In the genomic region with DNA sequence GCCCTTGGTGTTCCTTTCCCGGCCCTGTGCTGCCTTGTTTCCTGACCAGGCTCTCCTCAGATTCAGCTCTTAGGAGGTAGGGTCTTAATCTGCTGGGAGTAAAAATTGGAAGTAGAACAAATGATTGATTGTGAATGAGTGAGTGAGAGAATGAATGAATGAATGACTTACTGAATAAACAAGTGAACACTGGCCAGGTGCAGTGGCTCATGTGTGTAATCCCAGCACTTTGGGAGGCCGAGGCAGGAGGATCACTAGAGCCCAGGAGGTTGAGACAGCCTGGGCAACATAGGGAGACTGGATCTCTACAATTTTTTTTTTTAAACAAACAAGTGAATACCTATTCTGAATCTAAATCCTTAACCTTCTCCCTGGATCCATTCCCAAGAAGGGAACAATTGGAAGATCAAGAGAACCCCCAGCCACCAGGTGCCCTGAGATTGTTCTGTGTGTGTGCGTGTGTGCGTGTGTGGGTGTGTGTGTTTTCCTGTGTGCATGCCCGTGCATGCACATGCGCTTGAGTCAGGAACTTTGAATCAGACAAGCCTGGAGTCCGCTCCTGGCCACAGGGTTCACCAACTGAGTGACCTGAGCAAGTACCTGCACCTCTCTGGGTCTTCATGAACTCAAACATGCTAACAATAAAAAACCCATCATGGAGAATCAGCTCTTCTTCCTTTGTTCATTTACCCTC, we compare ENCODE assay signal across 20 cellular contexts.
"Had no signal": no experiment of that assay in that cellular context is flagged by ENCODE, and none has a peak within 500 bp of the region (broad histone marks: within the 10 kb centered on the region; RNA-seq: fewer than 3 reads in every experiment).

No MANE protein-coding gene starts in this region.

- H3K27ac ChIP-seq: cardiac muscle cell, lower lobe of right lung, neutrophil, right atrium auricular region, spleen, transverse colon had no signal

- H3K9me3 ChIP-seq: lower lobe of right lung, neutrophil, right atrium auricular region, transverse colon had no signal

- H3K4me3 ChIP-seq: cardiac muscle cell, lower lobe of right lung, right atrium auricular region, spleen, transverse colon had no signal

- DNase-seq: activated CD4-positive, alpha-beta T cell treated with anti-CD3 and anti-CD28 coated beads, Interleukin-2, amount 50 U/mL, for 48 hours; activated CD4-positive, CD25-positive, alpha-beta regulatory T cell treated with anti-CD3 and anti-CD28 coated beads, Interleukin-2, amount 50 U/mL, for 72 hours; activated CD8-positive, alpha-beta memory T cell treated with anti-CD3 and anti-CD28 coated beads, Interleukin-2, amount 10 ng/mL, durations not matched to agents 7 days and 5 days; activated gamma-delta T cell; activated T-cell treated with anti-CD3 and anti-CD28 coated beads, Interleukin-2, amount 50 U/mL, for 24 hours; aorta; hippocampal formation; lower lobe of right lung; midbrain; spleen; stimulated activated CD4-positive, alpha-beta T cell treated with anti-CD3 and anti-CD28 coated beads, Interleukin-1b, Interleukin-23, amount 100 ng/mL, for 48 hours; stimulated activated naive B cell treated with anti-CD40 and anti-IgM and Interleukin-4, amounts not matched to agents 10 μg/mL and 1 μg/mL and 100 μg/mL, for 72 hours; substantia nigra; T-helper 17 cell; transverse colon had no signal

- H3K36me3 ChIP-seq: cardiac muscle cell, lower lobe of right lung, neutrophil, right atrium auricular region, spleen, transverse colon had no signal

- H3K4me1 ChIP-seq: right atrium auricular region had no signal

- FAIRE-seq: colon, endothelial cell of umbilical vein had no signal
